ENCODE assay signal across 3 cellular contexts in the genomic region with DNA sequence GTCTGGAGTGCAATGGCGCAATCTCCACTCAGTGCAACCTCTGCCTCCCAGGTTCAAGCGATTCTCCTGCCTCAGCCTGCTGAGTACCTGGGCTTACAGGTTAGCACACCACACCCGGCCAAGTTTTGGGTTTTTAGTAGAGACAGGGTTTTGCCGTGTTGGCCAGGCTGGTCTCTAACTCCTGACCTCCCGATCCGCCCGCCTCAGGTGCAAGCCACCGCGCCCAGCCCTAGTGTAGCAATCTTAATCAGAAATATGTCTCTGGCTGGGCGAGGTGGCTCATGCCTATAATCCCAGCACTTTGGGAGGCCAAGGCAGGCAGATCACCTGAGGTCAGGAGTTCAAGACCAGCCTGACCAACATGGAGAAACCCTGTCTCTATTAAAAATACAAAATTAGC. TPM values are rescaled to one million over a fixed set of nuclear protein-coding genes. Genes with fewer than 3 reads are reported as not detected.
"Had no signal": no experiment of that assay in that cellular context is flagged by ENCODE, and none has a peak within 500 bp of the region (broad histone marks: within the 10 kb centered on the region; RNA-seq: fewer than 3 reads in every experiment).

No MANE protein-coding gene starts in this region.

RNA-seq across cellular contexts. Expression of a gene that starts 51.6 kb away (rescaled TPM):
- total RNA-seq: M059J, Right ventricle myocardium superior, RPMI7951 had no signal
